In the genomic region with DNA sequence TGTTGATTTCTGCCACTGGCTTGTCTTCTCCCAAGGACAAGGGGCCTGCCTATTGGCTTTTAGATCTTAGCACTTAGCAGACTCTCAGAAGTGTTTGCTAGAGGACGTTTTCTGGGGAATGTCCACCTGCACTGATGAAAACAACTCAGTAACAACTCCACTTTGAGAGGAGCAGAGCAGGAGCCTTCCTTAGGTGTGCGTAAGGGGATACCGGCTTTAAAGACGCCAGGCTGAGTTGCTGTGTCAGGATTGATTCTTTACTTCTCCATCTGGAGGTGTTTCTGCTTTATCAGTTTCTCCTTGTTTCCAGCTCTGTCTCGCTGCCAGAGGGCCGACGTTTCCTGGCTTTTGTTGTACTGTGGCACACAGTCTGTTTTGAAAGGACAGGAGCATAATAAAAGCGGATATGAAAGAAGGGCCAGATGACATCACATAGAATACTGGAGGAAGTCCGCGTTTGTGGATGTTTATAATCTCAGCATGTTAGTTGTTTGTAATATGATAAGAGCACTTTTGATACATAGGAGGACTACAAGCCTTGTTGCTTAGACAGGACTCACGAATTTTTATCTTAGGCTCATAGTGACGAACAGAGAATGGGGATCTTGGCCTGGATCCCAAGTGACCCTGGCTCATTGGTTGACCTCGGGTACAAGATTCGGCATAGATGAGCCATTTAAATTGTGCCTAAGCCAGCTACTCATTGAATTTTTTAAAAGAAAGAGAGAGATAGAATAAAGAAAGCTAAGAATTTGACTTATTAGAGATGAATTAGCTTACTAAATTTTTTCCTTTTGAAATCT, we compare ENCODE assay signal across 9 cellular contexts. TPM values are rescaled to one million over a fixed set of nuclear protein-coding genes. Genes with fewer than 3 reads are reported as not detected.
DNase-seq lines count a peak whose midpoint lies in the region; ATAC-seq, FAIRE-seq and TF ChIP-seq lines count a peak whose summit lies in the region.
"Had no signal": no experiment of that assay in that cellular context is flagged by ENCODE, and none has a peak within 500 bp of the region (broad histone marks: within the 10 kb centered on the region; RNA-seq: fewer than 3 reads in every experiment).

No MANE protein-coding gene starts in this region.

- no peaks in the 10 kb centered on the region for H3K9me3 Mint-ChIP-seq in MCF 10A (ENCODE audit: unreplicated experiment)
- peaks cover 0 to 5% (median 0%) of the 10 kb centered on the region in 11 donors for H3K9me3 Mint-ChIP-seq in naive thymus-derived CD4-positive, alpha-beta T cell
- no peaks in the 10 kb centered on the region for H3K9me3 Mint-ChIP-seq in activated T-helper 2 cell treated with anti-CD3 and anti-CD28 coated beads, Interferon-gamma antibody, Interleukin-2, Interleukin-4, amounts not matched to agents 10 μg/mL and 5 μg/mL and 100 μg/mL, durations not matched to agents 14 hours and 24 hours and 36 hours

- peaks cover 36% of the 10 kb centered on the region for H3K4me1 Mint-ChIP-seq in MCF 10A (ENCODE audit: insufficient read depth, unreplicated experiment)
- peaks cover 19 to 39% (median 33%) of the 10 kb centered on the region in 7 donors for H3K4me1 Mint-ChIP-seq in naive thymus-derived CD4-positive, alpha-beta T cell
- H3K4me1 Mint-ChIP-seq in activated T-helper 2 cell treated with anti-CD3 and anti-CD28 coated beads, Interferon-gamma antibody, Interleukin-2, Interleukin-4, amounts not matched to agents 10 μg/mL and 5 μg/mL and 100 μg/mL, durations not matched to agents 14 hours and 24 hours and 36 hours (ENCODE audit: low read depth) = peaks cover 25% of the 10 kb centered on the region

- H3K27ac Mint-ChIP-seq in MCF 10A (ENCODE audit: low read depth, unreplicated experiment) = peak overlapping the region; percentile 34
- peak overlapping the region; percentile 18 to 95 (median 87) for H3K27ac Mint-ChIP-seq in naive thymus-derived CD4-positive, alpha-beta T cell
- no peak overlapping the region for H3K27ac Mint-ChIP-seq in activated T-helper 2 cell treated with anti-CD3 and anti-CD28 coated beads, Interferon-gamma antibody, Interleukin-2, Interleukin-4, amounts not matched to agents 10 μg/mL and 5 μg/mL and 100 μg/mL, durations not matched to agents 14 hours and 24 hours and 36 hours

- CTCF ChIA-PET in MCF 10A (lab: Yijun Ruan, JAX) = interaction anchor here (0.7 kb wide), 1 partner anchor 46 kb away, joined by 3 read pairs; no protein-coding TSS in a partner anchor
- CTCF ChIA-PET in naive thymus-derived CD4-positive, alpha-beta T cell (lab: Charles Lee) = no interaction called here

- no peak for TF ChIP-seq CTCF in MCF 10A (IDR thresholded peaks at IDR 0.05; ENCODE audit: unreplicated experiment)

- H3K9me3 ChIP-seq in naive thymus-derived CD4-positive, alpha-beta T cell (ENCODE audit: control insufficient read depth in 2 of 3, low read length in 3 of 3) = no peaks in the 10 kb centered on the region

- H3K4me3 Mint-ChIP-seq in MCF 10A (ENCODE audit: unreplicated experiment) = no peak overlapping the region
- peak overlapping the region; percentile 27 to 86 (median 78) for H3K4me3 Mint-ChIP-seq in naive thymus-derived CD4-positive, alpha-beta T cell
- H3K4me3 Mint-ChIP-seq in activated T-helper 2 cell treated with anti-CD3 and anti-CD28 coated beads, Interferon-gamma antibody, Interleukin-2, Interleukin-4, amounts not matched to agents 10 μg/mL and 5 μg/mL and 100 μg/mL, durations not matched to agents 14 hours and 24 hours and 36 hours (ENCODE audit: low read depth) = no peak overlapping the region

- no peak for FAIRE-seq in frontal cortex (lab: Jason Lieb, UNC)

- H3K27me3 ChIP-seq in naive thymus-derived CD4-positive, alpha-beta T cell (ENCODE audit: control insufficient read depth in 2 of 2, insufficient read depth in 2 of 2, low read length in 2 of 2) = no peaks in the 10 kb centered on the region

- POLR2A ChIA-PET in MCF 10A (lab: Yijun Ruan, JAX) = interaction anchor here (1.8 kb wide), 1 partner anchor 10 kb away, joined by 5 read pairs; no protein-coding TSS in a partner anchor
- POLR2A ChIA-PET in naive thymus-derived CD4-positive, alpha-beta T cell (lab: Charles Lee) = interaction anchor here (1.3 kb wide), 1 partner anchor 46 kb away, joined by 5 read pairs; no protein-coding TSS in a partner anchor

- intact Hi-C loops in MCF 10A (cut with micrococcal nuclease) = no loop called here
- intact Hi-C loops in naive thymus-derived CD4-positive, alpha-beta T cell (cut with micrococcal nuclease) = loop anchor here (5.0 kb wide), 2 partner anchors 41 to 554 kb away; a partner anchor contains a TSS
- intact Hi-C loops in activated T-helper 2 cell treated with anti-CD3 and anti-CD28 coated beads, Interferon-gamma antibody, Interleukin-2, Interleukin-4, amounts not matched to agents 10 μg/mL and 5 μg/mL and 100 μg/mL, durations not matched to agents 14 hours and 24 hours and 36 hours (cut with micrococcal nuclease) = loop anchor here (10.0 kb wide), 1 partner anchor 73 kb away; no protein-coding TSS in a partner anchor

- no peaks in the 10 kb centered on the region for H3K27me3 Mint-ChIP-seq in MCF 10A (ENCODE audit: insufficient read depth, unreplicated experiment)
- peaks cover 0 to 37% (median 5%) of the 10 kb centered on the region in 5 donors for H3K27me3 Mint-ChIP-seq in naive thymus-derived CD4-positive, alpha-beta T cell
- H3K27me3 Mint-ChIP-seq in activated T-helper 2 cell treated with anti-CD3 and anti-CD28 coated beads, Interferon-gamma antibody, Interleukin-2, Interleukin-4, amounts not matched to agents 10 μg/mL and 5 μg/mL and 100 μg/mL, durations not matched to agents 14 hours and 24 hours and 36 hours (ENCODE audit: low read depth) = peaks cover 24% of the 10 kb centered on the region

- no peak for DNase-seq in MCF 10A (ENCODE audit: unreplicated experiment)
- DNase-seq in naive thymus-derived CD4-positive, alpha-beta T cell = peak in 2 of 9 donors; percentile 5 to 6
- no peak for DNase-seq in activated T-helper 2 cell treated with anti-CD3 and anti-CD28 coated beads, Interferon-gamma antibody, Interleukin-2, Interleukin-4, amounts not matched to agents 10 μg/mL and 5 μg/mL and 100 μg/mL, durations not matched to agents 14 hours and 24 hours and 36 hours (ENCODE audit: low spot score)
- DNase-seq in frontal cortex (ENCODE audit: low spot score in 2 of 2) = no peak
- no peak for DNase-seq in activated CD4-positive, CD25-positive, alpha-beta regulatory T cell treated with anti-CD3 and anti-CD28 coated beads, Interleukin-2, amount 50 U/mL, for 72 hours

- peaks cover 4% of the 10 kb centered on the region for H3K36me3 Mint-ChIP-seq in MCF 10A (ENCODE audit: insufficient read depth, unreplicated experiment)
- peaks cover 0 to 2% (median 0%) of the 10 kb centered on the region in 5 donors for H3K36me3 Mint-ChIP-seq in naive thymus-derived CD4-positive, alpha-beta T cell
- H3K36me3 Mint-ChIP-seq in activated T-helper 2 cell treated with anti-CD3 and anti-CD28 coated beads, Interferon-gamma antibody, Interleukin-2, Interleukin-4, amounts not matched to agents 10 μg/mL and 5 μg/mL and 100 μg/mL, durations not matched to agents 14 hours and 24 hours and 36 hours (ENCODE audit: low read depth) = no peaks in the 10 kb centered on the region

- peak; percentile 49 for ATAC-seq in GM18517 (IDR thresholded peaks at IDR 0.05; ENCODE audit: unreplicated experiment)
- ATAC-seq in HG03342 (IDR thresholded peaks at IDR 0.05; ENCODE audit: unreplicated experiment) = peak; percentile 75
- peak; percentile 33 for ATAC-seq in naive thymus-derived CD4-positive, alpha-beta T cell
- no peak for ATAC-seq in GM19455 (IDR thresholded peaks at IDR 0.05; ENCODE audit: unreplicated experiment)
- ATAC-seq: HCT116 had no signal

- no peaks in the 10 kb centered on the region for H3K36me3 ChIP-seq in naive thymus-derived CD4-positive, alpha-beta T cell (ENCODE audit: control insufficient read depth in 2 of 3, insufficient read depth in 3 of 3, low read length in 3 of 3)

- H3K4me3 ChIP-seq in naive thymus-derived CD4-positive, alpha-beta T cell (ENCODE audit: low read length) = peak overlapping the region; percentile 15

- peak overlapping the region; percentile 46 for H3K27ac ChIP-seq in naive thymus-derived CD4-positive, alpha-beta T cell (ENCODE audit: low read depth, low read length)

- BruUV-seq in MCF 10A (replicated peaks; lab: Mats Ljungman, UMichigan) = no TSS peak

- H3K4me1 ChIP-seq in naive thymus-derived CD4-positive, alpha-beta T cell (ENCODE audit: control insufficient read depth in 2 of 2, insufficient read depth in 2 of 2, low read length in 2 of 2) = peaks cover 0 to 17% of the 10 kb centered on the region in 2 donors

RNA-seq across cellular contexts. Expression of a gene that starts 34.6 kb away (rescaled TPM):
- total RNA-seq in MCF 10A (2022) (54.6 and 66.0 TPM in 2 replicates), frontal cortex (47.3 TPM)
- total RNA-seq in naive thymus-derived CD4-positive, alpha-beta T cell = under 1 TPM in 1 of 5 experiments, not detected in 4; 0.05 TPM
- not detected for polyA plus RNA-seq in naive thymus-derived CD4-positive, alpha-beta T cell
- total RNA-seq in activated T-helper 2 cell treated with anti-CD3 and anti-CD28 coated beads, Interferon-gamma antibody, Interleukin-2, Interleukin-4, amounts not matched to agents 10 μg/mL and 5 μg/mL and 100 μg/mL, durations not matched to agents 14 hours and 24 hours and 36 hours = not detected in 2 replicates

RNA-seq across cellular contexts. Expression of a gene that starts 34.7 kb away (rescaled TPM):
- total RNA-seq in MCF 10A (2022) (25.9 and 42.1 TPM in 2 replicates), frontal cortex (65.2 TPM)
- under 1 TPM in 1 of 5 experiments, not detected in 4; 0.24 TPM for total RNA-seq in naive thymus-derived CD4-positive, alpha-beta T cell
- not detected for polyA plus RNA-seq in naive thymus-derived CD4-positive, alpha-beta T cell
- total RNA-seq in activated T-helper 2 cell treated with anti-CD3 and anti-CD28 coated beads, Interferon-gamma antibody, Interleukin-2, Interleukin-4, amounts not matched to agents 10 μg/mL and 5 μg/mL and 100 μg/mL, durations not matched to agents 14 hours and 24 hours and 36 hours = not detected in 2 replicates

Comparison
In these comparisons a context has a peak if more than half of its experiments do, and no peak if none do; other contexts are left out.
1. H3K4me3 Mint-ChIP-seq: peak in naive thymus-derived CD4-positive, alpha-beta T cell (10 of 10); none in MCF 10A (single experiment) and activated T-helper 2 cell treated with anti-CD3 and anti-CD28 coated beads, Interferon-gamma antibody, Interleukin-2, Interleukin-4, amounts not matched to agents 10 μg/mL and 5 μg/mL and 100 μg/mL, durations not matched to agents 14 hours and 24 hours and 36 hours (single experiment).
2. RNA of a gene that starts 34.6 kb away (total RNA-seq): 54.6 to 66.0 TPM in MCF 10A and 47.3 TPM in frontal cortex (single experiment); 0.05 TPM in naive thymus-derived CD4-positive, alpha-beta T cell and not detected in activated T-helper 2 cell treated with anti-CD3 and anti-CD28 coated beads, Interferon-gamma antibody, Interleukin-2, Interleukin-4, amounts not matched to agents 10 μg/mL and 5 μg/mL and 100 μg/mL, durations not matched to agents 14 hours and 24 hours and 36 hours; every median in the first group is over 10 times any median in the second.
3. RNA of a gene that starts 34.7 kb away (total RNA-seq): 65.2 TPM in frontal cortex (single experiment) and 25.9 to 42.1 TPM in MCF 10A; 0.24 TPM in naive thymus-derived CD4-positive, alpha-beta T cell and not detected in activated T-helper 2 cell treated with anti-CD3 and anti-CD28 coated beads, Interferon-gamma antibody, Interleukin-2, Interleukin-4, amounts not matched to agents 10 μg/mL and 5 μg/mL and 100 μg/mL, durations not matched to agents 14 hours and 24 hours and 36 hours; every median in the first group is over 10 times any median in the second.